ENCODE assay signal across 8 cellular contexts in the genomic region with DNA sequence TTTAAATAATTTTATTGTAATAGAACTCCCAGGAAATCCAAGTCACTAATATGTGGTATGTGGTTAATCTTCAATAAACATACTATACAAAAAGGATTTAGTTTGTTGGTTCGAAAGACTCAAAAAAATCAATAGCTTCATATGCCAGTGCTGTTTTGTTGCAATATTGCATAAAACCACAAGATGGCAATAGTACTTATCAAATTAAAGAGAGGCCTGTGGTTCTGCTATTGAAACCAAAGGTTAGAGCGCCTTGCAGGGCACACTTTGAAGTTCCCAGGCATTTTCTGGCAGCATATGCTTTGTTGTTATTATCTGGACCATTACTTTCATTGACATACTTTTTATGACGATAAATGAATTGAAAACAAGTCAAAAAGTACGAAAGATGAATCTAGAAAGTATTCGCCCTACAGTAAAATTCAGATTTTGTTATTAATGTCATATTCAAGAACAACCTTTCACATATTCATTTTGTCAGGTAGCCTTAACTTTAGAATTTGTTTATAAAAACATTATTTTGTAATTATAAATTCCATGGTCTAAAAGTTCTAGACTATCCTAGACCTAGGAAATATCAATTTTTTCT.
A peak's percentile ranks its signal among the peaks of the same experiment; 100 is the strongest.
DNase-seq lines count a peak whose midpoint lies in the region; ATAC-seq lines count a peak whose summit lies in the region.

No MANE protein-coding gene starts in this region.

- WGBS in right cardiac atrium: 52% methylated on average over 5 of the region's 5 CpGs

- H3K4me1 ChIP-seq in right cardiac atrium (ENCODE audit: control insufficient read depth, insufficient read depth, low read length): no peaks in the 10 kb centered on the region

- H3K27ac ChIP-seq in right cardiac atrium (ENCODE audit: low read length): no peak overlapping the region

- H3K27me3 ChIP-seq in right cardiac atrium (ENCODE audit: control insufficient read depth, insufficient read depth): no peaks in the 10 kb centered on the region

- DNase-seq in DMS 273 (lab: John Stamatoyannopoulos, UW; ENCODE audit: unreplicated experiment) (peak; percentile 88), NCI-H524 (lab: John Stamatoyannopoulos, UW) (peak; percentile 55 to 82), amniotic epithelial cell (ENCODE audit: low read depth) (peak; percentile 61), right cardiac atrium (no peak), skeletal muscle cell (ENCODE audit: low read depth) (peak; percentile 31)
- no peak for DNase-seq in stimulated activated CD8-positive, alpha-beta memory T cell treated with anti-CD3 and anti-CD28 coated beads, Interleukin-4, amount 100 ng/mL, for 48 hours

- intact Hi-C loops in right cardiac atrium (cut with DNase I): loop anchor here in 3 of 4 donors (5.0 to 10.0 kb wide), 4 partner anchors 266 to 296 kb away; no protein-coding TSS in a partner anchor

- H3K4me3 ChIP-seq in right cardiac atrium (ENCODE audit: low read length) (no peak overlapping the region), skeletal muscle cell (ENCODE audit: low read depth, low read length) (no peak overlapping the region)

- H3K9me3 ChIP-seq in right cardiac atrium (ENCODE audit: control insufficient read depth, low read length): no peaks in the 10 kb centered on the region

- ATAC-seq in GM19351 (IDR thresholded peaks at IDR 0.05; ENCODE audit: unreplicated experiment) (peak; percentile 79), HG03520 (IDR thresholded peaks at IDR 0.05; ENCODE audit: unreplicated experiment) (peak; percentile 74), right cardiac atrium (peak; percentile 31 to 63)

Comparison
In these comparisons a context has a peak if more than half of its experiments do, and no peak if none do; other contexts are left out.
1. DNase-seq: peak in DMS 273 (single experiment), NCI-H524 (2 of 2), amniotic epithelial cell (single experiment) and skeletal muscle cell (single experiment); none in right cardiac atrium (0 of 3) and stimulated activated CD8-positive, alpha-beta memory T cell treated with anti-CD3 and anti-CD28 coated beads, Interleukin-4, amount 100 ng/mL, for 48 hours (single experiment).
2. Peak in every context shown above with its lines, with median percentiles within 50 percentile points of each other: ATAC-seq.